In genomic region chr4:69098470-69098869, GRCh38 we compare ENCODE assay signal across 17 cellular contexts. TPM values are rescaled to one million over a fixed set of nuclear protein-coding genes. Genes with fewer than 3 reads are reported as not detected.
DNase-seq lines count a peak whose midpoint lies in the region; ATAC-seq, FAIRE-seq and TF ChIP-seq lines count a peak whose summit lies in the region.
"Had no signal": no experiment of that assay in that cellular context is flagged by ENCODE, and none has a peak within 500 bp of the region (broad histone marks: within the 10 kb centered on the region; RNA-seq: fewer than 3 reads in every experiment).

No MANE protein-coding gene starts in this region.

- no peak for DNase-seq in GM19239 (ENCODE audit: insufficient read length, low spot score)
- peak; percentile 49 for DNase-seq in NCI-H774 (lab: John Stamatoyannopoulos, UW)
- DNase-seq in left lobe of liver (ENCODE audit: low spot score) = peak; percentile 55
- DNase-seq in posterior cingulate gyrus = no peak
- no peak for DNase-seq in OCI-M2 (lab: John Stamatoyannopoulos, UW; ENCODE audit: unreplicated experiment)
- DNase-seq: C1 segment of cervical spinal cord, Kasumi-1, MV-4-11, NCI-H1417 treated with DMSO at 0.1 percent for 48 hours, NCI-H2081 treated with DMSO at 0.1 percent for 48 hours, NCI-H226, SIG-M5 had no signal

- intact Hi-C loops in posterior cingulate gyrus (cut with DNase I) = no loop called here

- no peak for TF ChIP-seq CTCF in 22Rv1 (IDR thresholded peaks at IDR 0.05)

- peak overlapping the region; percentile 43 for H3K27ac ChIP-seq in 22Rv1

- peak; percentile 74 for FAIRE-seq in GM19239 (lab: Jason Lieb, UNC)
- FAIRE-seq: H54 had no signal

- ATAC-seq in left lobe of liver = peak; percentile 12
- no peak for ATAC-seq in activated CD4-positive, CD25-positive, alpha-beta regulatory T cell treated with anti-CD3 and anti-CD28 coated beads, Interleukin-2, amount 50 U/mL, for 24 hours

RNA-seq across cellular contexts. Expression of gene UGT2B7, which starts 2.2 kb away (rescaled TPM):
- total RNA-seq in left lobe of liver = 218 TPM
- total RNA-seq: A673, HT1080 had no signal

Comparison
In these comparisons a context has a peak if more than half of its experiments do, and no peak if none do; other contexts are left out.
1. DNase-seq: peak in NCI-H774 (single experiment) and left lobe of liver (single experiment); none in GM19239 (single experiment), posterior cingulate gyrus (0 of 10) and OCI-M2 (single experiment).